ENCODE assay signal across 26 cellular contexts in genomic region chr18:32779010-32779409, GRCh38. TPM values are rescaled to one million over a fixed set of nuclear protein-coding genes. Genes with fewer than 3 reads are reported as not detected.
DNase-seq lines count a peak whose midpoint lies in the region; ATAC-seq, FAIRE-seq and TF ChIP-seq lines count a peak whose summit lies in the region.
"Had no signal": no experiment of that assay in that cellular context is flagged by ENCODE, and none has a peak within 500 bp of the region (broad histone marks: within the 10 kb centered on the region; RNA-seq: fewer than 3 reads in every experiment).

No MANE protein-coding gene starts in this region.

- H3K9me3 Mint-ChIP-seq in endodermal cell = no peaks in the 10 kb centered on the region

- no peak for TF ChIP-seq RAD21 in HepG2 (CRISPR knock-in tag; IDR thresholded peaks at IDR 0.05)

- in situ Hi-C loops in HepG2 (cut with HindIII; ENCODE audit: extremely low pct_ligation_motif_present, low pct_unique_long_range_greater_than_20kb) = no loop called here

- H3K36me3 Mint-ChIP-seq in endodermal cell (ENCODE audit: low read depth) = no peaks in the 10 kb centered on the region
- H3K36me3 Mint-ChIP-seq: CD14-positive monocyte; CD4-positive, alpha-beta memory T cell; CD4-positive, CD25-positive, alpha-beta regulatory T cell; CD8-positive, alpha-beta memory T cell had no signal

- no peak overlapping the region for H3K4me3 ChIP-seq in HepG2 (replicated peaks in 1 of 3; ENCODE audit: insufficient read depth in 1 of 3, low read depth in 2 of 3, low read length in 3 of 3)
- H3K4me3 ChIP-seq in right lobe of liver = no peak overlapping the region
- H3K4me3 ChIP-seq in endodermal cell (ENCODE audit: low read length) = no peak overlapping the region
- H3K4me3 ChIP-seq: BLaER1 had no signal

- no peak for DNase-seq in HepG2 (ENCODE audit: low spot score)
- no peak for DNase-seq in right lobe of liver
- DNase-seq in NCI-H69 (lab: John Stamatoyannopoulos, UW) = peak; percentile 53
- DNase-seq in endodermal cell = no peak
- DNase-seq in activated gamma-delta T cell (lab: John Stamatoyannopoulos, UW) = no peak
- DNase-seq in DMS79 treated with DMSO at 0.1 percent for 48 hours (lab: John Stamatoyannopoulos, UW) = no peak
- DNase-seq in GM19240 (ENCODE audit: insufficient read length, low spot score) = no peak
- DNase-seq: 8988T; ACHN; BE2C; C1 segment of cervical spinal cord; CD4-positive, alpha-beta memory T cell; CD4-positive, CD25-positive, alpha-beta regulatory T cell; CD8-positive, alpha-beta memory T cell; COR-L47; DMS 273 treated with DMSO at 0.1 percent for 48 hours; DMS153; DMS53; DMS79; GF-D8 had no signal

- H3K9me3 ChIP-seq in HepG2 (ENCODE audit: low read length) = no peaks in the 10 kb centered on the region
- no peaks in the 10 kb centered on the region for H3K9me3 ChIP-seq in right lobe of liver
- H3K9me3 ChIP-seq in endodermal cell (ENCODE audit: control insufficient read depth, low read length) = no peaks in the 10 kb centered on the region
- H3K9me3 ChIP-seq: BE2C, BLaER1 had no signal

- H3K27ac Mint-ChIP-seq in endodermal cell = no peak overlapping the region
- H3K27ac Mint-ChIP-seq: CD14-positive monocyte; CD4-positive, alpha-beta memory T cell; CD4-positive, CD25-positive, alpha-beta regulatory T cell; CD8-positive, alpha-beta memory T cell had no signal

- no peak for FAIRE-seq in HepG2 (lab: Jason Lieb, UNC)
- FAIRE-seq: A204.1, G401.6, GM12891 had no signal

- H3K4me1 ChIP-seq in HepG2 (ENCODE audit: insufficient read depth, low read length) (peaks cover 42% of the 10 kb centered on the region), right lobe of liver (no peaks in the 10 kb centered on the region), endodermal cell (ENCODE audit: control insufficient read depth, insufficient read depth, low read length) (no peaks in the 10 kb centered on the region)
- H3K4me1 ChIP-seq: BE2C had no signal

- no TSS peak for BruUV-seq in HepG2 (replicated peaks; lab: Mats Ljungman, UMichigan)

- peaks cover 24% of the 10 kb centered on the region for H3K27me3 Mint-ChIP-seq in endodermal cell (ENCODE audit: insufficient read depth)

- H3K9ac ChIP-seq in HepG2 (ENCODE audit: insufficient read depth, low read depth, low read length) (no peak overlapping the region), endodermal cell (ENCODE audit: extremely low read depth, low read length, poor library complexity, severe bottlenecking) (no peak overlapping the region)
- H3K9ac ChIP-seq: BLaER1 had no signal

- H3K27me3 ChIP-seq in HepG2 (ENCODE audit: control insufficient read depth in 1 of 2, insufficient read depth in 2 of 2, low read length in 2 of 2) (no peaks in the 10 kb centered on the region), right lobe of liver (peaks cover 0 to 4% of the 10 kb centered on the region in 2 donors), endodermal cell (ENCODE audit: control insufficient read depth, insufficient read depth, low read length, poor library complexity, severe bottlenecking) (peaks cover 16% of the 10 kb centered on the region)
- H3K27me3 ChIP-seq: BE2C, BLaER1 had no signal

- H3K36me3 ChIP-seq in HepG2 (replicated peaks in 1 of 2; ENCODE audit: control insufficient read depth in 1 of 2, insufficient read depth in 2 of 2, low read length in 2 of 2) = no peaks in the 10 kb centered on the region
- no peaks in the 10 kb centered on the region for H3K36me3 ChIP-seq in right lobe of liver
- no peaks in the 10 kb centered on the region for H3K36me3 ChIP-seq in endodermal cell (ENCODE audit: control insufficient read depth, insufficient read depth, low read length)
- H3K36me3 ChIP-seq: BE2C, BLaER1 had no signal

- H3K27ac ChIP-seq in HepG2 (ENCODE audit: extremely low read length, insufficient read depth, low read length) = no peak overlapping the region
- no peak overlapping the region for H3K27ac ChIP-seq in right lobe of liver
- H3K27ac ChIP-seq in endodermal cell (ENCODE audit: low read depth, low read length) = no peak overlapping the region
- H3K27ac ChIP-seq: BLaER1 had no signal

- CTCF ChIA-PET in HepG2 (lab: Yijun Ruan, JAX; ENCODE audit: low intra/inter-chr PET ratio, low total read pairs) = no interaction called here

- POLR2A ChIA-PET in HepG2 (lab: Yijun Ruan, JAX) = interaction anchor here (0.6 to 4.9 kb wide), 3 partner anchors 9 to 25 kb away, joined by 3 to 62 read pairs (median 7); no protein-coding TSS in a partner anchor

- WGBS in HepG2 (ENCODE audit: low lambda C conversion rate) = 88% methylated on average over 1 of the region's 1 CpG
- 23% methylated on average over 1 of the region's 1 CpG for WGBS in right lobe of liver (ENCODE audit: insufficient coverage, low coverage, low lambda C conversion rate, missing lambda C conversion rate)
- WGBS in endodermal cell (ENCODE audit: insufficient coverage in 1 of 2, insufficient read length in 1 of 2), 2 experiments = 90% methylated on average over 1 of the region's 1 CpG; no CpG with 5 or more reads in 1 of the 2 experiments

- peaks cover 5% of the 10 kb centered on the region for H3K4me1 Mint-ChIP-seq in endodermal cell
- H3K4me1 Mint-ChIP-seq: CD14-positive monocyte; CD4-positive, alpha-beta memory T cell; CD4-positive, CD25-positive, alpha-beta regulatory T cell; CD8-positive, alpha-beta memory T cell had no signal

- H3K4me3 Mint-ChIP-seq in endodermal cell = no peak overlapping the region
- H3K4me3 Mint-ChIP-seq: CD14-positive monocyte; CD4-positive, alpha-beta memory T cell; CD4-positive, CD25-positive, alpha-beta regulatory T cell; CD8-positive, alpha-beta memory T cell had no signal

- peak; percentile 76 for ATAC-seq in HepG2
- ATAC-seq in right lobe of liver = no peak

- H4K20me1 ChIP-seq in HepG2 (ENCODE audit: insufficient read depth, low read length) = no peaks in the 10 kb centered on the region
- H4K20me1 ChIP-seq: BLaER1 had no signal

- H3K4me2 ChIP-seq in HepG2 (ENCODE audit: low read depth, low read length) = no peak overlapping the region
- H3K4me2 ChIP-seq: BLaER1 had no signal

- no peak for TF ChIP-seq EP300 in HepG2 (IDR thresholded peaks at IDR 0.05; ENCODE audit: low read depth in 2 of 2, low read length in 2 of 2)
- no peak for TF ChIP-seq EP300 in HepG2 (CRISPR knock-in tag; IDR thresholded peaks at IDR 0.05; ENCODE audit: borderline replicate concordance)

- TF ChIP-seq POLR2A in HepG2 (IDR thresholded peaks at IDR 0.05; ENCODE audit: insufficient read depth in 1 of 2, low read depth in 2 of 2, low read length in 2 of 2) = no peak
- no peak for TF ChIP-seq POLR2A in right lobe of liver (IDR thresholded peaks at IDR 0.05)

- intact Hi-C loops in HepG2 (cut with micrococcal nuclease; ENCODE audit: unreplicated experiment) = no loop called here
- intact Hi-C loops in right lobe of liver (cut with DNase I) = no loop called here

- no peak for TF ChIP-seq CTCF in HepG2 (CRISPR knock-in tag; IDR thresholded peaks at IDR 0.05)
- TF ChIP-seq CTCF in right lobe of liver (IDR thresholded peaks at IDR 0.05) = no peak
- TF ChIP-seq CTCF in endodermal cell (conservative IDR thresholded peaks at IDR 0.05) = peak; percentile 36

- H3K79me2 ChIP-seq in HepG2 (ENCODE audit: insufficient read depth, low read length) = no peaks in the 10 kb centered on the region

- no peak overlapping the region for H2AFZ ChIP-seq in HepG2 (ENCODE audit: low read length)

TF ChIP-seq in HepG2, 621 proteins besides CTCF, POLR2A, EP300 and RAD21:
- no peak for TF ChIP-seq ZNF274 (CRISPR knock-in tag; IDR thresholded peaks at IDR 0.05)
- 0 out of 2 replicates have a peak, but pooled peaks have one; percentile 16 for TF ChIP-seq ZNF644 (CRISPR knock-in tag; IDR thresholded peaks at IDR 0.05; ENCODE audit: low read depth)
TF ChIP-seq in HepG2: peak in this region for 1.

RNA-seq across cellular contexts. Expression of gene KLHL14, which starts 6.2 kb away (rescaled TPM):
- total RNA-seq in HepG2 (2016; rRNA removed; fragmentation: Illumina TruSeq; extraction: Trizol) (41.8 and 55.3 TPM in 2 replicates), right lobe of liver (under 1 TPM in 2 of 6 experiments, not detected in 4; 0.09 to 0.24 TPM), endodermal cell (1 to 10 TPM; 4.2 TPM)
- total RNA-seq in HepG2 (2016; cell fraction: cytosol; rRNA removed; fragmentation: Illumina TruSeq; extraction: Trizol; ENCODE audit: low read depth) = 4.2 and 4.5 TPM in 2 replicates
- 41.6 and 49.3 TPM in 2 replicates for total RNA-seq in HepG2 (2016; cell fraction: insoluble cytoplasmic fraction; rRNA removed; fragmentation: Illumina TruSeq; extraction: Trizol)
- total RNA-seq in HepG2 (2016; cell fraction: membrane; rRNA removed; fragmentation: Illumina TruSeq; extraction: Trizol) = 16.6 and 19.2 TPM in 2 replicates
- 59.9 and 65.4 TPM in 2 replicates for total RNA-seq in HepG2 (2016; cell fraction: nucleus; rRNA removed; fragmentation: Illumina TruSeq; extraction: Trizol)
- 14.5 and 16.0 TPM in 2 replicates for polyA plus RNA-seq in HepG2 (2011; rRNA removed)
- polyA plus RNA-seq in HepG2 (2011; cell fraction: cytosol; rRNA removed) = 8.1 and 12.2 TPM in 2 replicates
- polyA plus RNA-seq in HepG2 (2011; cell fraction: nucleus; rRNA removed) = 25.8 and 30.8 TPM in 2 replicates
- 19.2 and 24.1 TPM in 2 replicates for polyA plus RNA-seq in HepG2 (2012)
- polyA plus RNA-seq in HepG2 (2016; cell fraction: cytosol; fragmentation: Illumina TruSeq; extraction: Trizol; ENCODE audit: low read depth) = 1.3 and 1.6 TPM in 2 replicates
- 42.4 and 43.4 TPM in 2 replicates for polyA plus RNA-seq in HepG2 (2016; cell fraction: insoluble cytoplasmic fraction; fragmentation: Illumina TruSeq; extraction: Trizol; ENCODE audit: low read depth)
- polyA plus RNA-seq in HepG2 (2016; cell fraction: membrane; fragmentation: Illumina TruSeq; extraction: Trizol; ENCODE audit: low read depth) = 5.6 and 6.2 TPM in 2 replicates
- polyA plus RNA-seq in HepG2 (2016; cell fraction: nucleus; fragmentation: Illumina TruSeq; extraction: Trizol; ENCODE audit: insufficient read depth, low read depth) = 60.0 and 63.2 TPM in 2 replicates
- polyA minus RNA-seq in HepG2 (2011; rRNA and poly(A)+ RNA removed; ENCODE audit: low replicate concordance) = 122 TPM in 1 of 2 replicates, not detected in the other
- 19.7 and 21.2 TPM in 2 replicates for polyA minus RNA-seq in HepG2 (2011; cell fraction: cytosol; rRNA and poly(A)+ RNA removed)
- 72.0 and 78.8 TPM in 2 replicates for polyA minus RNA-seq in HepG2 (2011; cell fraction: nucleus; rRNA and poly(A)+ RNA removed)
- 3.6 TPM for polyA plus RNA-seq in endodermal cell (2013, experiment 1 of 2)
- 4.1 TPM for polyA plus RNA-seq in endodermal cell (2013, experiment 2 of 2)
- total RNA-seq: CD4-positive, alpha-beta memory T cell; CD4-positive, CD25-positive, alpha-beta regulatory T cell; CD8-positive, alpha-beta memory T cell had no signal
- polyA plus RNA-seq: AG04450; CD14-positive monocyte; CD8-positive, alpha-beta memory T cell had no signal

Comparison
In these comparisons a context has a peak if more than half of its experiments do, and no peak if none do; other contexts are left out.
1. RNA of gene KLHL14, which starts 6.2 kb away (total RNA-seq): 4.2 to 65.4 TPM in HepG2 and 4.2 TPM in endodermal cell; 0.09 to 0.24 TPM in right lobe of liver; every median in the first group is over 4 times any median in the second.